Comparison of ENCODE assay signal across 8 cellular contexts in the genomic region with DNA sequence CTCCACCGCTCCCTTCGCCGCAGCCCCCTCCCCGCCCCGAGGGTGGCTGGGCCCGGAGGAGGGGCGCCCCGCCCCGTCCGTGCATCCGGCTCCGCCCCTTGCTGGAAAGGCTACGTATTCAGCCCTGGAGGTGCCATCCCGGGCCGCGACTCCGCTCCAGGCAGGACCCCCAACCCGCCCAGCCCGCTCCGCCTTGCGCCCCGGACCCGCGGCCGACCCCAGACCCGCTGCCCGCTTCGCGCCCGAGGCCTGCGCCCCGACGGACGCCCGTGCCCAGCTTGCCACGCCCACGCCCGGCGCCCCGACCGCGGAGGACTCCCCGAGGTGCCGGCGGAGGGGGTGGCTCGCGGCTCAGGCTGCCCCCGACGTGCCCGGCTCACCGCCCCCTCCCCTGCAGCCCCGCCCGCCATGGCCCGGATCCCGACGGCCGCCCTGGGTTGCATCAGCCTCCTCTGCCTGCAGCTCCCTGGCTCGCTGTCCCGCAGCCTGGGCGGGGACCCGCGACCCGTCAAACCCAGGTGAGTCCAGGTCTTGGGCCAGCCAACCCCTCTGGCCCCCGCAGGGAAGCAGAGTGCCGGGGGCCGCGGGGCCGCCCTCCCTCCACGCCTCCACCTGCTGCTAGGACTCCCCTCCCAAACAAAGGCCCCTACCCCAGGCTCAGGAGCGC. TPM values are rescaled to one million over a fixed set of nuclear protein-coding genes. Genes with fewer than 3 reads are reported as not detected.
DNase-seq lines count a peak whose midpoint lies in the region; ATAC-seq and TF ChIP-seq lines count a peak whose summit lies in the region.

Gene ADM2, plus strand, starts transcription at position 104 of the 667 bp plus-strand sequence. Its CDS starts 305 bp downstream, at position 409.

- H4K20me1 ChIP-seq in fibroblast of lung (ENCODE audit: control insufficient read depth, extremely low read depth, insufficient read depth, low read length): no peaks in the 10 kb centered on the region

- H3K4me2 ChIP-seq in fibroblast of lung (ENCODE audit: extremely low read depth, insufficient read depth, low read length): peak within 1 kb of the TSS; percentile 25

- BruUV-seq in A673 (replicated peaks; lab: Mats Ljungman, UMichigan): no TSS peak

- no peak for ATAC-seq in GM18519 (IDR thresholded peaks at IDR 0.05; ENCODE audit: low FRiP score, unreplicated experiment)

- H2AFZ ChIP-seq in fibroblast of lung (ENCODE audit: low read length): no peak within 1 kb of the TSS

- H3K4me1 ChIP-seq in A673 (ENCODE audit: insufficient read depth, low read length, poor library complexity, severe bottlenecking) (peaks cover 7% of the 10 kb centered on the region), HUES6 (ENCODE audit: control insufficient read depth, insufficient read depth, low read length) (peaks cover 17% of the 10 kb centered on the region), fibroblast of lung (ENCODE audit: control insufficient read depth, extremely low read depth, insufficient read depth, low read length) (no peaks in the 10 kb centered on the region), prostate gland (replicated peaks) (no peaks in the 10 kb centered on the region)

- peak within 1 kb of the TSS; percentile 77 for H3K27ac ChIP-seq in A673 (ENCODE audit: low read depth, low read length, poor library complexity, severe bottlenecking)
- H3K27ac ChIP-seq in HUES6 (ENCODE audit: low read depth, low read length): peak within 1 kb of the TSS; percentile 77
- no peak within 1 kb of the TSS for H3K27ac ChIP-seq in fibroblast of lung (ENCODE audit: insufficient read depth, low read length)
- peak within 1 kb of the TSS; percentile 30 to 67 for H3K27ac ChIP-seq in prostate gland

- H3K27me3 ChIP-seq in A673 (replicated peaks; ENCODE audit: insufficient read depth, low read depth, low read length, poor library complexity) (peaks cover 10% of the 10 kb centered on the region), HUES6 (ENCODE audit: control insufficient read depth, insufficient read depth, low read length) (peaks cover 36% of the 10 kb centered on the region), fibroblast of lung (ENCODE audit: control insufficient read depth, insufficient read depth, low read length) (peaks cover 32% of the 10 kb centered on the region), prostate gland (replicated peaks; ENCODE audit: insufficient read depth) (no peaks in the 10 kb centered on the region)

- CTCF ChIA-PET in A673 (lab: Charles Lee): no interaction called here

- H3K9ac ChIP-seq in HUES6 (ENCODE audit: low read length) (peak within 1 kb of the TSS; percentile 73), fibroblast of lung (ENCODE audit: insufficient read depth, low read length) (no peak within 1 kb of the TSS)

- H3K9me3 ChIP-seq in A673 (ENCODE audit: low read depth, low read length, poor library complexity, severe bottlenecking): no peaks in the 10 kb centered on the region
- H3K9me3 ChIP-seq in HUES6 (ENCODE audit: control insufficient read depth, insufficient read depth, low read depth, low read length): no peaks in the 10 kb centered on the region
- no peaks in the 10 kb centered on the region for H3K9me3 ChIP-seq in fibroblast of lung (ENCODE audit: control insufficient read depth, insufficient read depth, low read depth, low read length)
- H3K9me3 ChIP-seq in prostate gland: no peaks in the 10 kb centered on the region

- intact Hi-C loops in A673 (cut with micrococcal nuclease; ENCODE audit: unreplicated experiment): no loop called here
- intact Hi-C loops in prostate gland (cut with DNase I): no loop called here
- intact Hi-C loops in posterior cingulate gyrus (cut with DNase I): no loop called here

- POLR2A ChIA-PET in A673 (lab: Charles Lee; ENCODE audit: low non-redundant PET): no interaction called here

- DNase-seq in A673 (ENCODE audit: low spot score) (peak; percentile 63), activated T-cell treated with anti-CD3 and anti-CD28 coated beads for 48 hours (ENCODE audit: low read depth) (peak; percentile 61), fibroblast of lung (ENCODE audit: low read depth in 2 of 2) (peak in 1 of 2 donors; percentile 31), prostate gland (ENCODE audit: low spot score) (peak; percentile 40), posterior cingulate gyrus (no peak), NCI-H146 treated with DMSO at 0.1 percent for 48 hours (lab: John Stamatoyannopoulos, UW; ENCODE audit: unreplicated experiment) (no peak)

- TF ChIP-seq CTCF in A673 (conservative IDR thresholded peaks at IDR 0.05; ENCODE audit: low read depth, low read length) (no peak), fibroblast of lung (conservative IDR thresholded peaks at IDR 0.05 in 1 of 2, IDR thresholded peaks at IDR 0.05 in 1 of 2; ENCODE audit: low read depth in 1 of 2, low read length in 2 of 2) (no peak), prostate gland (IDR thresholded peaks at IDR 0.05) (no peak)

- H3K4me3 ChIP-seq in A673 (ENCODE audit: low read depth, low read length, poor library complexity, severe bottlenecking) (peak within 1 kb of the TSS; percentile 82), HUES6 (ENCODE audit: low read depth, low read length) (peak within 1 kb of the TSS; percentile 80), fibroblast of lung (replicated peaks in 1 of 4; ENCODE audit: control extremely low read depth in 1 of 4, insufficient read depth in 1 of 4, low read depth in 3 of 4, low read length in 4 of 4) (peak within 1 kb of the TSS in 3 of 4 experiments; percentile 17 to 70 (median 60)), prostate gland (peak within 1 kb of the TSS; percentile 42 to 66)

- TF ChIP-seq POLR2A in prostate gland (IDR thresholded peaks at IDR 0.05): no peak

- no peaks in the 10 kb centered on the region for H3K36me3 ChIP-seq in A673 (ENCODE audit: insufficient read depth, low read length, poor library complexity, severe bottlenecking)
- H3K36me3 ChIP-seq in HUES6 (ENCODE audit: control insufficient read depth, insufficient read depth, low read length): peaks cover 5% of the 10 kb centered on the region; the same call in 1 of the 2 replicates
- no peaks in the 10 kb centered on the region for H3K36me3 ChIP-seq in fibroblast of lung (ENCODE audit: control insufficient read depth, insufficient read depth, low read length)
- no peaks in the 10 kb centered on the region for H3K36me3 ChIP-seq in prostate gland

- WGBS in prostate gland: 3% methylated on average over 42 of the region's 70 CpGs

- no peaks in the 10 kb centered on the region for H3K79me2 ChIP-seq in fibroblast of lung (ENCODE audit: control insufficient read depth, insufficient read depth, low read length)

RNA-seq across cellular contexts. Expression of gene ADM2, which starts in this region (rescaled TPM):
- total RNA-seq in A673 (2021) (5.4 and 9.8 TPM in 2 replicates), fibroblast of lung (2.8 and 5.8 TPM in 2 replicates), prostate gland (1 to 10 TPM; 7.3 to 7.9 TPM)
- polyA plus RNA-seq in fibroblast of lung: 0.67 and 0.73 TPM in 2 replicates
- 1.5 and 2.0 TPM in 2 replicates for polyA plus RNA-seq in fibroblast of lung (2012)
- polyA minus RNA-seq in fibroblast of lung (ENCODE audit: low replicate concordance): 0.59 and 1.2 TPM in 2 replicates

Comparison
In these comparisons a context has a peak if more than half of its experiments do, and no peak if none do; other contexts are left out.
1. DNase-seq: peak in A673 (single experiment), activated T-cell treated with anti-CD3 and anti-CD28 coated beads for 48 hours (single experiment) and prostate gland (single experiment); none in posterior cingulate gyrus (0 of 10) and NCI-H146 treated with DMSO at 0.1 percent for 48 hours (single experiment).
2. Peak in every context shown above with its lines, with median percentiles within 50 percentile points of each other: H3K4me3 ChIP-seq.